In the genomic region with DNA sequence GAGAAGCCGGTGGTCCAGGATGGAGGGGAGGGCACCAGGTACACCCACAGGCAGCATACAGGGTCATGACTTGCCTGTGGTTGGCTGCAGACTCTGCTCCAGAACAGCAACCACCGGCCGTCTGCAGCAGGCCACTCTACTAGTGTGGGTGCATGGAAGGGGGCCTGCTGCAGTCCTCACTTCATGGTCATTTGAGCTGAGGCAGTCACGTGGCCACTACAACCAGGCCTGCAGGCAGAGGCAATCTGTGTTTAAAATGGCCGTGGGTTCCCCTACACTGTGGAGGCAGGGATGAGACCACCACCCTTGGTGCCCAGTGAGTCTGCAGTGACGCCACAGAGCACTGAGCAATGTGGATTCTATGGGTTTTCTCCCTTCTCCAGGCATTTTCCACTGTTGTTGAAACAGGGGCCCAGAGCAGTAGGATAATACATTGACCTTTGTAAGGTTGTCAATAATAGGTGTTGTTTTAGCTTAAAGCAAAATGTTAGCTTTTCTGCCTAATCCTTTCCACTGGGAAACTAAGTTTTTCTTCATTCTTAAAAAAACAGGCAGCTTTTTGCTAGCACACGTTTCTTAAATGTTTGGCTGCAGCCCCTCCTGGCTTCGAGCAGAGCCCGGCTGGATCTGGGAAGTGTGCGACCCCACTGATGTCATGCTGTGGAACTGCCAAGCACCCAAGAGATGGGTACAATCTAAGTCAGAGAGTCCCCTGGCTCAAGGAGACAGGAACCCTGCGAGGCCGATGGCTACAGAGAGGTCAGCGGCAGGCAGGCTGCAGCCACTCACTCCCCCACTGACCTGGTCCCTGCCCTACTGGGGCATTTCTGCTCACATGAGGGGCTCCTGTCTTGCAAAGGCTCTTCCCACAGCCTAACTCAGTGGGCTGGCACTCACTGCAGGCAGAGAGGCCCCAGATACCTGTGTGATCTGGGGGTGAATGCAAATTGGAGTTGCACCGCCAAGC, we compare ENCODE assay signal across 1 cellular context.
TF ChIP-seq lines count a peak whose summit lies in the region.

No MANE protein-coding gene starts in this region.

TF ChIP-seq in HepG2, 621 proteins besides CTCF, POLR2A, EP300 and RAD21 (continued from another document and continues in another):
- TF ChIP-seq ZBTB49 (CRISPR knock-in tag; IDR thresholded peaks at IDR 0.05; ENCODE audit: borderline replicate concordance) (no peak), SOX6 (IDR thresholded peaks at IDR 0.05) (no peak), SOX6 (CRISPR knock-in tag; IDR thresholded peaks at IDR 0.05) (peak; percentile 81), NR2F1 (CRISPR knock-in tag; IDR thresholded peaks at IDR 0.05) (no peak), NFE2L1 (CRISPR knock-in tag; IDR thresholded peaks at IDR 0.05; ENCODE audit: borderline replicate concordance) (no peak), CAMTA2 (CRISPR knock-in tag; IDR thresholded peaks at IDR 0.05; ENCODE audit: borderline replicate concordance) (no peak), CC2D1A (CRISPR knock-in tag; IDR thresholded peaks at IDR 0.05) (no peak), BRCA1 (CRISPR knock-in tag; IDR thresholded peaks at IDR 0.05) (no peak), ZBTB21 (CRISPR knock-in tag; IDR thresholded peaks at IDR 0.05) (no peak), ZNF276 (CRISPR knock-in tag; IDR thresholded peaks at IDR 0.05; ENCODE audit: low read depth) (no peak), SOX13 (IDR thresholded peaks at IDR 0.05) (no peak), SOX13 (CRISPR knock-in tag; conservative IDR thresholded peaks at IDR 0.05 in 1 of 2, IDR thresholded peaks at IDR 0.05 in 1 of 2) (peak in 1 of 2 experiments; percentile 65; a peak in 2 of 4 replicates), ZNF792 (CRISPR knock-in tag; IDR thresholded peaks at IDR 0.05) (no peak), ZNF557 (CRISPR knock-in tag; IDR thresholded peaks at IDR 0.05) (no peak), ZNF879 (CRISPR knock-in tag; IDR thresholded peaks at IDR 0.05) (no peak), SNAPC2 (CRISPR knock-in tag; IDR thresholded peaks at IDR 0.05) (no peak), USF2 (IDR thresholded peaks at IDR 0.05; ENCODE audit: low read depth, low read length) (peak; percentile 21; the same call in 1 of the 2 replicates), USF2 (CRISPR knock-in tag; IDR thresholded peaks at IDR 0.05; ENCODE audit: borderline replicate concordance) (peak; percentile 57; the same call in 1 of the 2 replicates), CENPX (CRISPR knock-in tag; IDR thresholded peaks at IDR 0.05) (no peak), MTA1 (CRISPR knock-in tag; IDR thresholded peaks at IDR 0.05; ENCODE audit: borderline replicate concordance) (no peak), NFAT5 (CRISPR knock-in tag; IDR thresholded peaks at IDR 0.05) (no peak), AHR (CRISPR knock-in tag; IDR thresholded peaks at IDR 0.05) (no peak), HOXA9 (CRISPR knock-in tag; IDR thresholded peaks at IDR 0.05; ENCODE audit: borderline replicate concordance) (no peak), PLRG1 (conservative IDR thresholded peaks at IDR 0.05) (no peak), CEBPB (IDR thresholded peaks at IDR 0.05; ENCODE audit: borderline replicate concordance, low read depth, low read length) (no peak), ZNF34 (CRISPR knock-in tag; IDR thresholded peaks at IDR 0.05; ENCODE audit: borderline replicate concordance) (no peak)
- TF ChIP-seq, protein P1, sequence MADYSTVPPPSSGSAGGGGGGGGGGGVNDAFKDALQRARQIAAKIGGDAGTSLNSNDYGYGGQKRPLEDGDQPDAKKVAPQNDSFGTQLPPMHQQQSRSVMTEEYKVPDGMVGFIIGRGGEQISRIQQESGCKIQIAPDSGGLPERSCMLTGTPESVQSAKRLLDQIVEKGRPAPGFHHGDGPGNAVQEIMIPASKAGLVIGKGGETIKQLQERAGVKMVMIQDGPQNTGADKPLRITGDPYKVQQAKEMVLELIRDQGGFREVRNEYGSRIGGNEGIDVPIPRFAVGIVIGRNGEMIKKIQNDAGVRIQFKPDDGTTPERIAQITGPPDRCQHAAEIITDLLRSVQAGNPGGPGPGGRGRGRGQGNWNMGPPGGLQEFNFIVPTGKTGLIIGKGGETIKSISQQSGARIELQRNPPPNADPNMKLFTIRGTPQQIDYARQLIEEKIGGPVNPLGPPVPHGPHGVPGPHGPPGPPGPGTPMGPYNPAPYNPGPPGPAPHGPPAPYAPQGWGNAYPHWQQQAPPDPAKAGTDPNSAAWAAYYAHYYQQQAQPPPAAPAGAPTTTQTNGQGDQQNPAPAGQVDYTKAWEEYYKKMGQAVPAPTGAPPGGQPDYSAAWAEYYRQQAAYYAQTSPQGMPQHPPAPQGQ (CRISPR knock-in tag; IDR thresholded peaks at IDR 0.05; ENCODE audit: borderline replicate concordance) = no peak
- TF ChIP-seq, protein P2, sequence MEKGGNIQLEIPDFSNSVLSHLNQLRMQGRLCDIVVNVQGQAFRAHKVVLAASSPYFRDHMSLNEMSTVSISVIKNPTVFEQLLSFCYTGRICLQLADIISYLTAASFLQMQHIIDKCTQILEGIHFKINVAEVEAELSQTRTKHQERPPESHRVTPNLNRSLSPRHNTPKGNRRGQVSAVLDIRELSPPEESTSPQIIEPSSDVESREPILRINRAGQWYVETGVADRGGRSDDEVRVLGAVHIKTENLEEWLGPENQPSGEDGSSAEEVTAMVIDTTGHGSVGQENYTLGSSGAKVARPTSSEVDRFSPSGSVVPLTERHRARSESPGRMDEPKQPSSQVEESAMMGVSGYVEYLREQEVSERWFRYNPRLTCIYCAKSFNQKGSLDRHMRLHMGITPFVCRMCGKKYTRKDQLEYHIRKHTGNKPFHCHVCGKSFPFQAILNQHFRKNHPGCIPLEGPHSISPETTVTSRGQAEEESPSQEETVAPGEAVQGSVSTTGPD (CRISPR knock-in tag; IDR thresholded peaks at IDR 0.05) = no peak
- TF ChIP-seq, protein P3, sequence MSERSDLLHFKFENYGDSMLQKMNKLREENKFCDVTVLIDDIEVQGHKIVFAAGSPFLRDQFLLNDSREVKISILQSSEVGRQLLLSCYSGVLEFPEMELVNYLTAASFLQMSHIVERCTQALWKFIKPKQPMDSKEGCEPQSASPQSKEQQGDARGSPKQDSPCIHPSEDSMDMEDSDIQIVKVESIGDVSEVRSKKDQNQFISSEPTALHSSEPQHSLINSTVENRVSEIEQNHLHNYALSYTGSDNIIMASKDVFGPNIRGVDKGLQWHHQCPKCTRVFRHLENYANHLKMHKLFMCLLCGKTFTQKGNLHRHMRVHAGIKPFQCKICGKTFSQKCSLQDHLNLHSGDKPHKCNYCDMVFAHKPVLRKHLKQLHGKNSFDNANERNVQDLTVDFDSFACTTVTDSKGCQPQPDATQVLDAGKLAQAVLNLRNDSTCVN (CRISPR knock-in tag; IDR thresholded peaks at IDR 0.05; ENCODE audit: borderline replicate concordance) = no peak
- TF ChIP-seq, protein P4, sequence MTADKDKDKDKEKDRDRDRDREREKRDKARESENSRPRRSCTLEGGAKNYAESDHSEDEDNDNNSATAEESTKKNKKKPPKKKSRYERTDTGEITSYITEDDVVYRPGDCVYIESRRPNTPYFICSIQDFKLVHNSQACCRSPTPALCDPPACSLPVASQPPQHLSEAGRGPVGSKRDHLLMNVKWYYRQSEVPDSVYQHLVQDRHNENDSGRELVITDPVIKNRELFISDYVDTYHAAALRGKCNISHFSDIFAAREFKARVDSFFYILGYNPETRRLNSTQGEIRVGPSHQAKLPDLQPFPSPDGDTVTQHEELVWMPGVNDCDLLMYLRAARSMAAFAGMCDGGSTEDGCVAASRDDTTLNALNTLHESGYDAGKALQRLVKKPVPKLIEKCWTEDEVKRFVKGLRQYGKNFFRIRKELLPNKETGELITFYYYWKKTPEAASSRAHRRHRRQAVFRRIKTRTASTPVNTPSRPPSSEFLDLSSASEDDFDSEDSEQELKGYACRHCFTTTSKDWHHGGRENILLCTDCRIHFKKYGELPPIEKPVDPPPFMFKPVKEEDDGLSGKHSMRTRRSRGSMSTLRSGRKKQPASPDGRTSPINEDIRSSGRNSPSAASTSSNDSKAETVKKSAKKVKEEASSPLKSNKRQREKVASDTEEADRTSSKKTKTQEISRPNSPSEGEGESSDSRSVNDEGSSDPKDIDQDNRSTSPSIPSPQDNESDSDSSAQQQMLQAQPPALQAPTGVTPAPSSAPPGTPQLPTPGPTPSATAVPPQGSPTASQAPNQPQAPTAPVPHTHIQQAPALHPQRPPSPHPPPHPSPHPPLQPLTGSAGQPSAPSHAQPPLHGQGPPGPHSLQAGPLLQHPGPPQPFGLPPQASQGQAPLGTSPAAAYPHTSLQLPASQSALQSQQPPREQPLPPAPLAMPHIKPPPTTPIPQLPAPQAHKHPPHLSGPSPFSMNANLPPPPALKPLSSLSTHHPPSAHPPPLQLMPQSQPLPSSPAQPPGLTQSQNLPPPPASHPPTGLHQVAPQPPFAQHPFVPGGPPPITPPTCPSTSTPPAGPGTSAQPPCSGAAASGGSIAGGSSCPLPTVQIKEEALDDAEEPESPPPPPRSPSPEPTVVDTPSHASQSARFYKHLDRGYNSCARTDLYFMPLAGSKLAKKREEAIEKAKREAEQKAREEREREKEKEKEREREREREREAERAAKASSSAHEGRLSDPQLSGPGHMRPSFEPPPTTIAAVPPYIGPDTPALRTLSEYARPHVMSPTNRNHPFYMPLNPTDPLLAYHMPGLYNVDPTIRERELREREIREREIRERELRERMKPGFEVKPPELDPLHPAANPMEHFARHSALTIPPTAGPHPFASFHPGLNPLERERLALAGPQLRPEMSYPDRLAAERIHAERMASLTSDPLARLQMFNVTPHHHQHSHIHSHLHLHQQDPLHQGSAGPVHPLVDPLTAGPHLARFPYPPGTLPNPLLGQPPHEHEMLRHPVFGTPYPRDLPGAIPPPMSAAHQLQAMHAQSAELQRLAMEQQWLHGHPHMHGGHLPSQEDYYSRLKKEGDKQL (CRISPR knock-in tag; IDR thresholded peaks at IDR 0.05; ENCODE audit: low read depth) = peak; percentile 59; the same call in 1 of the 2 replicates
